ENCODE assay signal across 11 cellular contexts in genomic region chr20:37823276-37823980, GRCh38.
DNase-seq lines count a peak whose midpoint lies in the region; TF ChIP-seq lines count a peak whose summit lies in the region.
"Had no signal": no experiment of that assay in that cellular context is flagged by ENCODE, and none has a peak within 500 bp of the region (broad histone marks: within the 10 kb centered on the region; RNA-seq: fewer than 3 reads in every experiment).

No MANE protein-coding gene starts in this region.

- H3K9me3 Mint-ChIP-seq in HFFc6 (no peaks in the 10 kb centered on the region), CD14-positive monocyte (no peaks in the 10 kb centered on the region)
- H3K9me3 Mint-ChIP-seq in activated naive CD4-positive, alpha-beta T cell treated with anti-CD3 and anti-CD28 coated beads for 36 hours: no peaks in the 10 kb centered on the region
- H3K9me3 Mint-ChIP-seq: dendritic cell treated with granulocyte-macrophage colony-stimulating factor and Interleukin-4, amounts not matched to agents 40 ng/mL and 50 ng/mL, for 4 days had no signal

- CTCF ChIA-PET in activated naive CD4-positive, alpha-beta T cell treated with anti-CD3 and anti-CD28 coated beads for 36 hours (lab: Charles Lee): no interaction called here

- peak overlapping the region; percentile 82; the same call in 1 of the 2 replicates for H3K4me3 Mint-ChIP-seq in HFFc6
- no peak overlapping the region for H3K4me3 Mint-ChIP-seq in activated naive CD4-positive, alpha-beta T cell treated with anti-CD3 and anti-CD28 coated beads for 36 hours
- H3K4me3 Mint-ChIP-seq in CD14-positive monocyte: no peak overlapping the region
- H3K4me3 Mint-ChIP-seq: dendritic cell treated with granulocyte-macrophage colony-stimulating factor and Interleukin-4, amounts not matched to agents 40 ng/mL and 50 ng/mL, for 4 days had no signal

- TF ChIP-seq CTCF in HFFc6 (IDR thresholded peaks at IDR 0.05): no peak
- no peak for TF ChIP-seq CTCF in CD14-positive monocyte (IDR thresholded peaks at IDR 0.05)

- H3K27ac Mint-ChIP-seq in HFFc6 (peak overlapping the region; percentile 98), CD14-positive monocyte (peak overlapping the region in 1 of 7 donors; percentile 19)
- no peak overlapping the region for H3K27ac Mint-ChIP-seq in activated naive CD4-positive, alpha-beta T cell treated with anti-CD3 and anti-CD28 coated beads for 36 hours
- H3K27ac Mint-ChIP-seq: dendritic cell treated with granulocyte-macrophage colony-stimulating factor and Interleukin-4, amounts not matched to agents 40 ng/mL and 50 ng/mL, for 4 days had no signal

- H3K36me3 Mint-ChIP-seq in HFFc6 (ENCODE audit: low read depth): no peaks in the 10 kb centered on the region; the same call in 1 of the 2 replicates
- peaks cover 3% of the 10 kb centered on the region for H3K36me3 Mint-ChIP-seq in activated naive CD4-positive, alpha-beta T cell treated with anti-CD3 and anti-CD28 coated beads for 36 hours (ENCODE audit: low read depth)
- peaks cover 28 to 30% of the 10 kb centered on the region in 2 donors for H3K36me3 Mint-ChIP-seq in CD14-positive monocyte

- intact Hi-C loops in activated naive CD4-positive, alpha-beta T cell treated with anti-CD3 and anti-CD28 coated beads for 36 hours (cut with micrococcal nuclease): no loop called here
- intact Hi-C loops in CD14-positive monocyte (cut with micrococcal nuclease): no loop called here

- H3K27me3 Mint-ChIP-seq in HFFc6 (ENCODE audit: insufficient read depth): no peaks in the 10 kb centered on the region
- no peaks in the 10 kb centered on the region for H3K27me3 Mint-ChIP-seq in activated naive CD4-positive, alpha-beta T cell treated with anti-CD3 and anti-CD28 coated beads for 36 hours (ENCODE audit: low read depth)
- no peaks in the 10 kb centered on the region for H3K27me3 Mint-ChIP-seq in CD14-positive monocyte (ENCODE audit: low read depth in 3 of 3)
- H3K27me3 Mint-ChIP-seq: dendritic cell treated with granulocyte-macrophage colony-stimulating factor and Interleukin-4, amounts not matched to agents 40 ng/mL and 50 ng/mL, for 4 days had no signal

- DNase-seq in AG20443 (ENCODE audit: low spot score) (peak; percentile 47), HFFc6 (no peak), amniotic epithelial cell (ENCODE audit: low read depth) (peak; percentile 46), islet precursor cell (peak; percentile 91), CD14-positive monocyte (ENCODE audit: low spot score) (no peak), inferior parietal cortex (ENCODE audit: extremely low spot score) (no peak), NCI-H748 (lab: John Stamatoyannopoulos, UW; ENCODE audit: unreplicated experiment) (no peak)
- DNase-seq in activated naive CD4-positive, alpha-beta T cell treated with anti-CD3 and anti-CD28 coated beads for 36 hours: no peak
- DNase-seq: heart right ventricle; stimulated activated naive CD8-positive, alpha-beta T cell treated with anti-CD3 and anti-CD28 coated beads, Interleukin-15, Interleukin-2, amounts not matched to agents 100 U/mL and 50 U/mL, for 24 hours had no signal

- H3K4me1 Mint-ChIP-seq in HFFc6 (ENCODE audit: low read depth) (peaks cover 42% of the 10 kb centered on the region), CD14-positive monocyte (no peaks in the 10 kb centered on the region)
- peaks cover 8% of the 10 kb centered on the region for H3K4me1 Mint-ChIP-seq in activated naive CD4-positive, alpha-beta T cell treated with anti-CD3 and anti-CD28 coated beads for 36 hours (ENCODE audit: low read depth)

Comparison
In these comparisons a context has a peak if more than half of its experiments do, and no peak if none do; other contexts are left out.
1. DNase-seq: peak in AG20443 (single experiment), amniotic epithelial cell (single experiment) and islet precursor cell (single experiment); none in HFFc6 (single experiment), activated naive CD4-positive, alpha-beta T cell treated with anti-CD3 and anti-CD28 coated beads for 36 hours (single experiment), CD14-positive monocyte (single experiment), inferior parietal cortex (single experiment) and NCI-H748 (single experiment).